In the genomic region with DNA sequence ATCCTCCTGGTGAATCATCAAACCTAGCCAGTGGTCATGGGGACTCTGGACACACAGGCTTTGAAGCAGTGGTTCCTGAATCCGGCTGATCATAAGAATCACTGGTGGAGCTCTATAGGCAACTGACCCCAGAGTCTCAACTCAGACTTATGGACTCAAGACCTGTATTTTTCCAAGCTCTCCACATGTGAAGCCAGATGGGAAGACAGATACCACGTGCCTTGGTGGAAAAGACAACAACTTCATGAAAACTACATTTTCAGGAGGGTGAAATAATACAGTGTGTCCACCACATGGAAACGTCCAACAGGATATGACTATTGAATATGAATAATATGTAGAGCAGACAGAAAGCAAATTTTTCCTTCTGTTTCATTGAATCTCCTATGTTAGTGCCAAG, we compare ENCODE assay signal across 9 cellular contexts. TPM values are rescaled to one million over a fixed set of nuclear protein-coding genes. Genes with fewer than 3 reads are reported as not detected.
"Had no signal": no experiment of that assay in that cellular context is flagged by ENCODE, and none has a peak within 500 bp of the region (broad histone marks: within the 10 kb centered on the region; RNA-seq: fewer than 3 reads in every experiment).

No MANE protein-coding gene starts in this region.

- DNase-seq: GM23248, H9, HCEC 1CT, Karpas-422 had no signal

- H3K4me1 Mint-ChIP-seq: H9 had no signal

- H3K27ac Mint-ChIP-seq: H9 had no signal

- ATAC-seq: K562 had no signal

- H3K4me3 Mint-ChIP-seq: H9 had no signal

- H3K27ac ChIP-seq: KMS-11 had no signal

- H2AFZ ChIP-seq: GM23248 had no signal

- FAIRE-seq: H1, H54, HTR-8/SVneo, K562 had no signal

- H3K4me2 ChIP-seq: KMS-11 had no signal

- H3K9ac ChIP-seq: GM23248, KMS-11 had no signal

- H3K4me3 ChIP-seq: GM23248, K562 had no signal

RNA-seq across cellular contexts. Expression of a gene that starts 33.7 kb away (rescaled TPM):
- total RNA-seq: GM23248, K562 had no signal
- polyA plus RNA-seq: GM23248, K562 had no signal

RNA-seq across cellular contexts. Expression of a gene that starts 44.6 kb away (rescaled TPM):
- total RNA-seq: K562 had no signal
- polyA plus RNA-seq: K562 had no signal
